In genomic region chr14:103041464-103041863, GRCh38 we compare ENCODE assay signal across 1 cellular context.
TF ChIP-seq lines count a peak whose summit lies in the region.

No MANE protein-coding gene starts in this region.

TF ChIP-seq in HepG2, 621 proteins besides CTCF, POLR2A, EP300 and RAD21:
- peak; percentile 49 for TF ChIP-seq AGO2 (optimal IDR thresholded peaks at IDR 0.05; ENCODE audit: low read depth, low read length)
- TF ChIP-seq ZNF280D (CRISPR knock-in tag; IDR thresholded peaks at IDR 0.05): no peak
